Comparison of ENCODE assay signal across 7 cellular contexts in the genomic region with DNA sequence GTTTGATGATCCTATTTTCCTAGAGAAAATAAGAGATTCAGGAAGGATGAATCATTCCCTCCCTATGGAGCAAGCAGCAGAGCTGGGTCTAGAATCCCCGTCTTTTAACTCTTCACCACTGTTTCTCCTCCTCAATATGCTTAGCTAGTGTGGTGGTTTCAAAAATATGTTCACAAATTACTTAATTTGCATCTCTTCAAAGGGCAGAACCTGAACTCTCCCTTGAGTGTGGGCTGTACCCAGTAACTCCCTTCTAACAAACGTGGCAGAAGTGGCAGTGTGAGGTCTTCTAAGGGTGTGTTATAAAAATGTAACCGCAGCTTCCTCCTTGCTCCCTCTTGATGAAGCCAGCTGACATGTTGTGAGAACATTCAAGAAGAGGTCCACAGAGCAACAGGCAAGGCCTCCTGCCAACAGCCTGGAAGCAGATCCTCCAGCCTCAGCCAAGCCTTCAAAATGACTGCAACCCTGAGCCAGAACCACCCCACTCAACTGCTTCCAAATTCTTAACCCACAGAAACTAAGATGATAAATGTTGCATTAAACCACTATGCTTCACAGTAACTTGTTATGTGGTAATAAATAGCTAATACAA. TPM values are rescaled to one million over a fixed set of nuclear protein-coding genes. Genes with fewer than 3 reads are reported as not detected.
DNase-seq lines count a peak whose midpoint lies in the region; ATAC-seq and TF ChIP-seq lines count a peak whose summit lies in the region.

No MANE protein-coding gene starts in this region.

- ATAC-seq in GM18873 (IDR thresholded peaks at IDR 0.05; ENCODE audit: low FRiP score, unreplicated experiment): peak; percentile 86
- peak; percentile 89 for ATAC-seq in HG03095 (IDR thresholded peaks at IDR 0.05; ENCODE audit: unreplicated experiment)
- peak; percentile 92 for ATAC-seq in left ventricle myocardium superior

- no peaks in the 10 kb centered on the region for H3K27me3 Mint-ChIP-seq in activated naive CD8-positive, alpha-beta T cell treated with anti-CD3 and anti-CD28 coated beads for 36 hours

- peak overlapping the region; percentile 20 for H3K4me3 Mint-ChIP-seq in activated naive CD8-positive, alpha-beta T cell treated with anti-CD3 and anti-CD28 coated beads for 36 hours

- DNase-seq in activated naive CD8-positive, alpha-beta T cell treated with anti-CD3 and anti-CD28 coated beads for 36 hours: peak; percentile 50
- DNase-seq in left ventricle myocardium superior (peak; percentile 86), NCI-H1436 treated with DMSO at 0.1 percent for 48 hours (lab: John Stamatoyannopoulos, UW) (no peak)
- DNase-seq in stimulated activated CD4-positive, alpha-beta T cell treated with anti-CD3 and anti-CD28 coated beads, Interleukin-12 subunit alpha, Interleukin-12 subunit beta, amount 100 ng/mL, for 24 hours (ENCODE audit: low read depth in 2 of 2): peak; percentile 11 to 24

- peaks cover 45% of the 10 kb centered on the region for H3K4me1 Mint-ChIP-seq in activated naive CD8-positive, alpha-beta T cell treated with anti-CD3 and anti-CD28 coated beads for 36 hours

- H3K9me3 Mint-ChIP-seq in activated naive CD8-positive, alpha-beta T cell treated with anti-CD3 and anti-CD28 coated beads for 36 hours: peaks cover 5% of the 10 kb centered on the region

- TF ChIP-seq POLR2A in Raji (IDR thresholded peaks at IDR 0.05; ENCODE audit: insufficient read depth, low read depth, low read length): 0 out of 2 replicates have a peak, but pooled peaks have one; percentile 15

- H3K36me3 Mint-ChIP-seq in activated naive CD8-positive, alpha-beta T cell treated with anti-CD3 and anti-CD28 coated beads for 36 hours: peaks cover 12% of the 10 kb centered on the region

- peak overlapping the region; percentile 73 for H3K27ac Mint-ChIP-seq in activated naive CD8-positive, alpha-beta T cell treated with anti-CD3 and anti-CD28 coated beads for 36 hours

- intact Hi-C loops in left ventricle myocardium superior (cut with micrococcal nuclease): no loop called here

RNA-seq across cellular contexts. Expression of gene SRPK2, which starts 36.6 kb away (rescaled TPM):
- total RNA-seq in activated naive CD8-positive, alpha-beta T cell treated with anti-CD3 and anti-CD28 coated beads for 36 hours: 10 to 100 TPM; 38.2 to 38.8 TPM
- total RNA-seq in left ventricle myocardium superior: 29.1 TPM
